In the genomic region with DNA sequence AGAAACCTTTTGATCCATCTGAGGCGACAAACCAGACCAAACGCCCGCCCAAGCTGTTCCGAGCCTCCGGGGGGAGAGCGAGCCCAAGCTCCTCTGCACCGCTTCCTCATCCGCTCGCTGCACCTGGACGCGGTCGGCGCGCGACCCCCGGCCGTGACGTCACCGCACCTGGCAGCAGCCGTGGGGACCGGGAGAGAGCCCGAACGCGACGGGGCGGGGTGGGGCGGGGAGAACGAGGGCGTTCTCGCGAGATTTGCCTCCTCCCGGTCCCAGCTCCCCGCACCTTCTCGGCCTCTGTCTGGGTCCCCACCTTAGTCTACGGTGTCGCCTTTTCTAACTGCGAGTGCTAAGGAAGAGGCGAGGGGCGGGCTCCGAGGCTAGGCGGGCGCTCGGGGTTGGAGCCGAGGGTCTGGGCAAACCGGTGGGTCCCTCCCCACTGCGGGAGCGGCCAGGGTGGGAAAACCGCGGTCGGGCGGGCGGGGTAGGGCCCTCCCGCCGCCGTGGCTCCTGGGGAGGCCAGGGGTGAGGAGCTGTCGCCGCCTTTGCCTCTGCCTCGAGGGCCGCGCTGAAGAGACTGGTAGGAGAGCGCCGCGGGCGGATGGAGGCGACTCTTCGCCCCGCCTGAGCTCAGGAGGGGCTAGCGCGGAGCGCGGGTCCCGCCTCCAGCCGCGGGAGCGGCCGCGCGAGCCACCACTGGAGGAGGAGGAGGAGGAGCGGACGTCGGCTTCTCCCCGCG, we compare ENCODE assay signal across 8 cellular contexts. TPM values are rescaled to one million over a fixed set of nuclear protein-coding genes. Genes with fewer than 3 reads are reported as not detected.
DNase-seq lines count a peak whose midpoint lies in the region; ATAC-seq and TF ChIP-seq lines count a peak whose summit lies in the region.

A gene with protein sequence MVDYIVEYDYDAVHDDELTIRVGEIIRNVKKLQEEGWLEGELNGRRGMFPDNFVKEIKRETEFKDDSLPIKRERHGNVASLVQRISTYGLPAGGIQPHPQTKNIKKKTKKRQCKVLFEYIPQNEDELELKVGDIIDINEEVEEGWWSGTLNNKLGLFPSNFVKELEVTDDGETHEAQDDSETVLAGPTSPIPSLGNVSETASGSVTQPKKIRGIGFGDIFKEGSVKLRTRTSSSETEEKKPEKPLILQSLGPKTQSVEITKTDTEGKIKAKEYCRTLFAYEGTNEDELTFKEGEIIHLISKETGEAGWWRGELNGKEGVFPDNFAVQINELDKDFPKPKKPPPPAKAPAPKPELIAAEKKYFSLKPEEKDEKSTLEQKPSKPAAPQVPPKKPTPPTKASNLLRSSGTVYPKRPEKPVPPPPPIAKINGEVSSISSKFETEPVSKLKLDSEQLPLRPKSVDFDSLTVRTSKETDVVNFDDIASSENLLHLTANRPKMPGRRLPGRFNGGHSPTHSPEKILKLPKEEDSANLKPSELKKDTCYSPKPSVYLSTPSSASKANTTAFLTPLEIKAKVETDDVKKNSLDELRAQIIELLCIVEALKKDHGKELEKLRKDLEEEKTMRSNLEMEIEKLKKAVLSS (plus strand): TSS at position 293 of the 736 bp plus-strand sequence. CDS start 456 bp downstream, outside the sequence.

- no peak for TF ChIP-seq CTCF in GM12864 (IDR thresholded peaks at IDR 0.05; ENCODE audit: low read depth, low read length, missing control alignments)

- H3K27ac Mint-ChIP-seq in activated naive CD4-positive, alpha-beta T cell treated with anti-CD3 and anti-CD28 coated beads, Interleukin-2, amount 50 U/mL, for 24 hours: peak within 1 kb of the TSS; percentile 99

- DNase-seq in GM12864 (ENCODE audit: low read depth) (peak; percentile 79), NCI-H1048 (lab: John Stamatoyannopoulos, UW) (peak; percentile 79), globus pallidus (ENCODE audit: low spot score) (peak; percentile 75), occipital lobe (lab: John Stamatoyannopoulos, UW) (peak; percentile 82)

- H3K27ac ChIP-seq in temporal lobe (ENCODE audit: low read depth, low read length): peak within 1 kb of the TSS; percentile 79

- peaks cover 48% of the 10 kb centered on the region for H3K4me1 Mint-ChIP-seq in activated naive CD4-positive, alpha-beta T cell treated with anti-CD3 and anti-CD28 coated beads, Interleukin-2, amount 50 U/mL, for 24 hours

- peak within 1 kb of the TSS; percentile 97 for H3K4me3 ChIP-seq in GM12864 (ENCODE audit: low read depth, low read length)

- peaks cover 2% of the 10 kb centered on the region for H3K36me3 Mint-ChIP-seq in activated naive CD4-positive, alpha-beta T cell treated with anti-CD3 and anti-CD28 coated beads, Interleukin-2, amount 50 U/mL, for 24 hours

- no peaks in the 10 kb centered on the region for H3K27me3 Mint-ChIP-seq in activated naive CD4-positive, alpha-beta T cell treated with anti-CD3 and anti-CD28 coated beads, Interleukin-2, amount 50 U/mL, for 24 hours

- H3K4me3 Mint-ChIP-seq in activated naive CD4-positive, alpha-beta T cell treated with anti-CD3 and anti-CD28 coated beads, Interleukin-2, amount 50 U/mL, for 24 hours: peak within 1 kb of the TSS; percentile 100

- ATAC-seq in HG02588 (IDR thresholded peaks at IDR 0.05; ENCODE audit: unreplicated experiment): peak; percentile 82
- ATAC-seq in SK-N-SH treated with all-trans-retinoic acid at 6 μM for 48 hours: peak; percentile 92

- H3K9me3 Mint-ChIP-seq in activated naive CD4-positive, alpha-beta T cell treated with anti-CD3 and anti-CD28 coated beads, Interleukin-2, amount 50 U/mL, for 24 hours: no peaks in the 10 kb centered on the region

TF ChIP-seq in SK-N-SH treated with all-trans-retinoic acid at 6 μM for 48 hours, 23 proteins besides CTCF, POLR2A, EP300 and RAD21:
- TF ChIP-seq ZFP3 (CRISPR knock-in tag; IDR thresholded peaks at IDR 0.05) (no peak), SNAI2 (CRISPR knock-in tag; IDR thresholded peaks at IDR 0.05) (no peak), TCF4 (CRISPR knock-in tag; IDR thresholded peaks at IDR 0.05; ENCODE audit: borderline replicate concordance) (peak; percentile 14; the same call in 1 of the 2 replicates)

RNA-seq across cellular contexts. Expression of the gene that starts here (rescaled TPM):
- 23.1 TPM for total RNA-seq in occipital lobe
- 13.0 TPM for total RNA-seq in temporal lobe

Comparison
In these comparisons a context has a peak if more than half of its experiments do, and no peak if none do; other contexts are left out.
1. Peak in every context shown above with its lines: DNase-seq, ATAC-seq, H3K4me3 ChIP-seq and H3K27ac ChIP-seq.